ENCODE assay signal across 2 cellular contexts in genomic region chr5:57778528-57779175, GRCh38.
TF ChIP-seq lines count a peak whose summit lies in the region.

No MANE protein-coding gene starts in this region.

TF ChIP-seq in H1, 55 proteins besides CTCF, POLR2A, EP300 and RAD21:
- TF ChIP-seq TEAD4 (IDR thresholded peaks at IDR 0.05; ENCODE audit: low read depth, low read length), result no peak
- TF ChIP-seq CEBPB (IDR thresholded peaks at IDR 0.05; ENCODE audit: low read depth, low read length), result peak; percentile 51; the same call in 1 of the 2 replicates
TF ChIP-seq in H1: peak in this region for 1.

TF ChIP-seq in HepG2, 621 proteins besides CTCF, POLR2A, EP300 and RAD21:
- no peak for TF ChIP-seq RELA (CRISPR knock-in tag; IDR thresholded peaks at IDR 0.05)
- 0 out of 2 replicates have a peak, but pooled peaks have one; percentile 24 for TF ChIP-seq CEBPG (CRISPR knock-in tag; IDR thresholded peaks at IDR 0.05)
- no peak for TF ChIP-seq ZBTB3 (CRISPR knock-in tag; IDR thresholded peaks at IDR 0.05; ENCODE audit: borderline replicate concordance, low read depth)
- peak; percentile 67 for TF ChIP-seq CEBPB (IDR thresholded peaks at IDR 0.05; ENCODE audit: borderline replicate concordance, low read depth, low read length)
